22 cellular contexts compared by ENCODE assay signal in the genomic region with DNA sequence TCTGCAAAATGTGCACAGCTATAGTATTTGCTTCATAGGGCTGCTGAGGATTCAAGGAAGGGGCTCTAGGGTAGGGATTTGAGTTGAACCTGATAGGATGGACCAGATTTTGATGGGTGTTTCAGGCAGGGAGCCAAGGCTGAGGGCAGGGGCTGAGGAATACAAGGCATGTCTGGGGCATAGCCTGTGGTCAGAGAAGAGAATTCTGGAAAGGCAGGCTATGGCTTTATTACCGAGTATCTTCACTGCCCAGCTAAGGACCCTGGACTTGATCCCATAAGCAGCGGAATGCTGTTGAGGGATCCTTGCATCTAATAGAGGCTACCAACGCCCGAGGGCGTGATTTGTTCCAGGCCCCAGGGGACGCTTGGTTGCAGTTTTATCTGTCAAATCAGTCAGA.
"Had no signal": no experiment of that assay in that cellular context is flagged by ENCODE, and none has a peak within 500 bp of the region (broad histone marks: within the 10 kb centered on the region; RNA-seq: fewer than 3 reads in every experiment).

No MANE protein-coding gene starts in this region.

- H3K4me3 ChIP-seq: coronary artery, gastrocnemius medialis, lung, prostate gland, right atrium auricular region, testis, tibial nerve, vagina had no signal

- H3K27ac ChIP-seq: epithelial cell of prostate, gastrocnemius medialis, prostate gland, right atrium auricular region, testis, tibial nerve, vagina had no signal

- H3K9me3 ChIP-seq: gastrocnemius medialis, prostate gland, right atrium auricular region, testis, tibial nerve, vagina had no signal

- H3K4me1 ChIP-seq: prostate gland, right atrium auricular region had no signal

- H3K36me3 ChIP-seq: gastrocnemius medialis, prostate gland, right atrium auricular region, tibial nerve, vagina had no signal

- H3K27me3 ChIP-seq: gastrocnemius medialis, right atrium auricular region, testis, tibial nerve, vagina had no signal

- ATAC-seq: esophagus mucosa; gastrocnemius medialis; naive thymus-derived CD8-positive, alpha-beta T cell; sciatic nerve; stimulated activated effector memory CD8-positive, alpha-beta T cell treated with anti-CD3 and anti-CD28 coated beads, Interleukin-12 subunit alpha, Interleukin-12 subunit beta, amount 100 ng/mL, for 72 hours had no signal

- DNase-seq: effector CD8-positive, alpha-beta T cell; endodermal cell; foreskin fibroblast; gastrocnemius medialis; naive thymus-derived CD8-positive, alpha-beta T cell; nephron progenitor cell; nucleus accumbens; stimulated activated CD4-positive, alpha-beta T cell treated with anti-CD3 and anti-CD28 coated beads, Interleukin-2, amount 100 ng/mL, for 24 hours; stimulated activated CD4-positive, alpha-beta T cell treated with anti-CD3 and anti-CD28 coated beads, Interleukin-4, amount 100 ng/mL, for 24 hours; stimulated activated naive CD4-positive, alpha-beta T cell treated with Interleukin-2 at 50 U/mL for 16 hours; substantia nigra; testis had no signal
